32 cellular contexts compared by ENCODE assay signal in genomic region chr12:78171082-78171481, GRCh38.
"Had no signal": no experiment of that assay in that cellular context is flagged by ENCODE, and none has a peak within 500 bp of the region (broad histone marks: within the 10 kb centered on the region; RNA-seq: fewer than 3 reads in every experiment).

No MANE protein-coding gene starts in this region.

- H3K27me3 Mint-ChIP-seq: memory B cell; naive B cell; natural killer cell treated with Interleukin-12 subunit alpha and Interleukin-12 subunit beta and Interleukin-15 and Interleukin-18, amount 100 ng/mL, for 72 hours had no signal

- H3K27me3 ChIP-seq: colonic mucosa, foreskin keratinocyte, gastroesophageal sphincter, heart right ventricle, neutrophil, pancreas, right lobe of liver, stomach, thyroid gland, vagina had no signal

- H3K27ac ChIP-seq: colonic mucosa, epithelial cell of prostate, foreskin keratinocyte, gastroesophageal sphincter, heart right ventricle, lower lobe of right lung, neutrophil, pancreas, right lobe of liver, stomach, thyroid gland, vagina had no signal

- H3K4me3 Mint-ChIP-seq: dendritic cell treated with granulocyte-macrophage colony-stimulating factor and Interleukin-4, amounts not matched to agents 40 ng/mL and 50 ng/mL, for 4 days; endodermal cell; memory B cell; naive B cell; natural killer cell treated with Interleukin-12 subunit alpha and Interleukin-12 subunit beta and Interleukin-15 and Interleukin-18, amount 100 ng/mL, for 72 hours; neural crest cell had no signal

- H3K27ac Mint-ChIP-seq: dendritic cell treated with granulocyte-macrophage colony-stimulating factor and Interleukin-4, amounts not matched to agents 40 ng/mL and 50 ng/mL, for 4 days; endodermal cell; memory B cell; naive B cell; natural killer cell treated with Interleukin-12 subunit alpha and Interleukin-12 subunit beta and Interleukin-15 and Interleukin-18, amount 100 ng/mL, for 72 hours had no signal

- H3K9me3 Mint-ChIP-seq: dendritic cell treated with granulocyte-macrophage colony-stimulating factor and Interleukin-4, amounts not matched to agents 40 ng/mL and 50 ng/mL, for 4 days; endodermal cell; memory B cell; naive B cell; neural crest cell had no signal

- H3K4me1 Mint-ChIP-seq: endodermal cell, memory B cell, naive B cell, neural crest cell had no signal

- H3K36me3 Mint-ChIP-seq: memory B cell; naive B cell; natural killer cell treated with Interleukin-12 subunit alpha and Interleukin-12 subunit beta and Interleukin-15 and Interleukin-18, amount 100 ng/mL, for 72 hours had no signal

- DNase-seq: colonic mucosa; effector CD8-positive, alpha-beta T cell; endodermal cell; foreskin keratinocyte; glutamatergic neuron; heart right ventricle; hippocampal formation; left cardiac atrium; left ventricle myocardium superior; lower lobe of right lung; mucosa of descending colon; naive B cell; pancreas; retina; right lobe of liver; small intestine; stimulated activated CD4-positive, alpha-beta T cell treated with anti-CD3 and anti-CD28 coated beads, Interleukin-12 subunit alpha, Interleukin-12 subunit beta, amount 100 ng/mL, for 4 hours; stimulated activated CD4-positive, alpha-beta T cell treated with anti-CD3 and anti-CD28 coated beads, Interleukin-1b, Interleukin-23, amount 100 ng/mL, for 48 hours; stimulated activated CD4-positive, alpha-beta T cell treated with anti-CD3 and anti-CD28 coated beads, Interleukin-4, amount 100 ng/mL, for 1 hour; stimulated activated CD8-positive, alpha-beta memory T cell treated with anti-CD3 and anti-CD28 coated beads, Interleukin-4, amount 100 ng/mL, for 48 hours; stimulated activated naive CD4-positive, alpha-beta T cell treated with Interleukin-2 at 50 U/mL for 16 hours; stomach; thyroid gland; trophoblast cell had no signal

- H3K9me3 ChIP-seq: colonic mucosa, gastroesophageal sphincter, heart right ventricle, lower lobe of right lung, mucosa of descending colon, neutrophil, pancreas, right lobe of liver, stomach, thyroid gland, vagina had no signal

- H3K4me3 ChIP-seq: colonic mucosa, gastroesophageal sphincter, heart right ventricle, lower lobe of right lung, mucosa of descending colon, pancreas, right lobe of liver, stomach, thyroid gland, vagina had no signal

- H3K4me1 ChIP-seq: colonic mucosa, foreskin keratinocyte, gastroesophageal sphincter, heart right ventricle, lower lobe of right lung, pancreas, right lobe of liver, stomach, thyroid gland, vagina had no signal

- H3K36me3 ChIP-seq: colonic mucosa, gastroesophageal sphincter, lower lobe of right lung, neutrophil, pancreas, right lobe of liver, stomach, thyroid gland, vagina had no signal
